Comparison of ENCODE assay signal across 9 cellular contexts in the genomic region with DNA sequence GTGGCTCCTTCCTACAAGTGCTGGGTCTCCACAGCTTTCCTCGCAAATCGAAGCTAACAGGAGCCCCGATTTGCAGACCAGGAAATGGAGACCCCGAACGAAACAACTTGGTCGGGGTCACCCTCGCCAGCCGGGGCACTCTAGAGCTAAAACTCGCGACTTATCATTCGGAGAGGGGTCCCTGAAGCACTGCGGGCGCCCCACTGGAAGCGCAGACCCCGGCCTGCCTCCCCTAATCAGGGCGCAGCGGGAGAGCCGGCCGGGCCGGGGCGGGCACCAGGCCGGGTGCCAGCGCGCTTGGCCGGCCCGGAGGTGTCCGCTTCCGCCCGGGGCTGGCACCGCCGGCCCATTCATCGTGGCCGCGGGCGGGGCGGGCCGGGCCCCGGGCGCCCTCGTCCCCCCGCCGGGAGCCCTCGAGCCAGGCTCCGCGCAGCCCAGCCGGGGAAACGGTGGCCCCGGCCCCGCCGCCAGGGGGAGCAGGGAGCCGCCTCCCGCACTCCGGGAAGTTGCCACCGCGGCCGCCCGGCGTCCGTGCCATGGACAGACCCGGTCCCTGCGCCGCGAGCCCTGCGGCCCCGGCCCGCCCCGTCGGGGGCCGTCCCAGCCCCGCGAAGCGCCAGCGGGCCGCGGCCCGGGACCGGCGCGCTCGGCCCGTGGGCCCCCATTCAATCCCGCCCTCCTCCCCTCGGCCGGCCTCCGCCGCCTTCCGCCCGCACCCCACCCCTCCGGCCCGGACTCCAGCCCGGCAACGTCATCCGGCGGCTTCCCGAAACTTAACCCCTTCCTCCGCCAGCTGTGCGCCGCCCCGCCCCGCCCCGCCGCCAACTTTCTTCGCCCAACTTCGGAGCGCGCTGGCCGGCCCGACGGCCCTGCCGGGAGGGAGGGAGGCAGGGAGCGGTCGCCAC. TPM values are rescaled to one million over a fixed set of nuclear protein-coding genes. Genes with fewer than 3 reads are reported as not detected.
A peak's percentile ranks its signal among the peaks of the same experiment; 100 is the strongest.
DNase-seq lines count a peak whose midpoint lies in the region; ATAC-seq and TF ChIP-seq lines count a peak whose summit lies in the region.
"Had no signal": no experiment of that assay in that cellular context is flagged by ENCODE, and none has a peak within 500 bp of the region (broad histone marks: within the 10 kb centered on the region; RNA-seq: fewer than 3 reads in every experiment).

No MANE protein-coding gene starts in this region.

- H2AFZ ChIP-seq in neural cell (ENCODE audit: low read depth, low read length) = no peak overlapping the region

- TF ChIP-seq CTCF in CD8-positive, alpha-beta T cell (IDR thresholded peaks at IDR 0.05) = peak; percentile 52
- peak; percentile 95 for TF ChIP-seq CTCF in RWPE2 (IDR thresholded peaks at IDR 0.05; ENCODE audit: poor library complexity, severe bottlenecking)
- TF ChIP-seq CTCF in fibroblast of villous mesenchyme (IDR thresholded peaks at IDR 0.05; ENCODE audit: insufficient read depth, low read depth, low read length) = peak; percentile 57
- peak; percentile 40 for TF ChIP-seq CTCF in neural cell (IDR thresholded peaks at IDR 0.05; ENCODE audit: poor library complexity, severe bottlenecking)

- H3K9ac ChIP-seq in neural cell (ENCODE audit: low read length) = no peak overlapping the region

- H3K9me3 Mint-ChIP-seq in CD8-positive, alpha-beta T cell = no peaks in the 10 kb centered on the region
- no peaks in the 10 kb centered on the region for H3K9me3 Mint-ChIP-seq in stimulated activated naive CD8-positive, alpha-beta T cell treated with anti-CD3 and anti-CD28 coated beads, Interleukin-15, amount 100 ng/mL, for 72 hours

- CTCF ChIA-PET in CD8-positive, alpha-beta T cell (lab: Charles Lee) = interaction anchor here (0.6 to 2.8 kb wide), 23 partner anchors 9 to 315 kb away, joined by 3 to 18 read pairs (median 5); a partner anchor contains a TSS

- H3K4me3 Mint-ChIP-seq in CD8-positive, alpha-beta T cell = peak overlapping the region; percentile 82
- peak overlapping the region; percentile 81 for H3K4me3 Mint-ChIP-seq in stimulated activated naive CD8-positive, alpha-beta T cell treated with anti-CD3 and anti-CD28 coated beads, Interleukin-15, amount 100 ng/mL, for 72 hours

- H3K9me3 ChIP-seq in CD8-positive, alpha-beta T cell (ENCODE audit: low read length) = no peaks in the 10 kb centered on the region
- H3K9me3 ChIP-seq in RWPE2 (ENCODE audit: severe bottlenecking) (no peaks in the 10 kb centered on the region), neural cell (ENCODE audit: low read length) (no peaks in the 10 kb centered on the region)

- POLR2A ChIA-PET in CD8-positive, alpha-beta T cell (lab: Charles Lee) = no interaction called here

- TF ChIP-seq EP300 in neural cell (conservative IDR thresholded peaks at IDR 0.05; ENCODE audit: poor library complexity, severe bottlenecking) = no peak

- H3K36me3 Mint-ChIP-seq in CD8-positive, alpha-beta T cell = peaks cover 8% of the 10 kb centered on the region

- H3F3A ChIP-seq in neural cell (ENCODE audit: insufficient read depth, low read length, poor library complexity, severe bottlenecking) = no peaks in the 10 kb centered on the region

- peak overlapping the region; percentile 76 for H3K27ac Mint-ChIP-seq in CD8-positive, alpha-beta T cell
- H3K27ac Mint-ChIP-seq in stimulated activated naive CD8-positive, alpha-beta T cell treated with anti-CD3 and anti-CD28 coated beads, Interleukin-15, amount 100 ng/mL, for 72 hours = peak overlapping the region in 1 of 2 donors; percentile 74

- peak; percentile 59 to 84 (median 73) for DNase-seq in CD8-positive, alpha-beta T cell
- DNase-seq in HK-2 (ENCODE audit: unreplicated experiment) (peak; percentile 84), RWPE2 (ENCODE audit: low spot score) (peak; percentile 85), activated gamma-delta T cell (lab: John Stamatoyannopoulos, UW) (peak; percentile 61), fibroblast of villous mesenchyme (ENCODE audit: low read depth) (peak; percentile 79)
- peak; percentile 80 to 84 for DNase-seq in stimulated activated naive CD8-positive, alpha-beta T cell treated with anti-CD3 and anti-CD28 coated beads, Interleukin-15, amount 100 ng/mL, for 72 hours

- no peaks in the 10 kb centered on the region for H4K20me1 ChIP-seq in neural cell (ENCODE audit: insufficient read depth)

- H3K4me3 ChIP-seq in CD8-positive, alpha-beta T cell (ENCODE audit: low read depth, low read length) = peak overlapping the region; percentile 47
- H3K4me3 ChIP-seq in RWPE2 (ENCODE audit: severe bottlenecking) (peak overlapping the region; percentile 86), fibroblast of villous mesenchyme (ENCODE audit: low read depth, low read length) (peak overlapping the region; percentile 91), neural cell (ENCODE audit: low read length) (peak overlapping the region; percentile 49)

- TF ChIP-seq RAD21 in neural cell (conservative IDR thresholded peaks at IDR 0.05) = no peak

- H3K27ac ChIP-seq in CD8-positive, alpha-beta T cell (ENCODE audit: low read depth, low read length) = no peak overlapping the region
- H3K27ac ChIP-seq in RWPE2 (ENCODE audit: poor library complexity, severe bottlenecking) (peak overlapping the region; percentile 89), neural cell (ENCODE audit: low read length) (no peak overlapping the region)

- no peaks in the 10 kb centered on the region for H3K79me2 ChIP-seq in neural cell (replicated peaks; ENCODE audit: insufficient read depth, low read length)

- ATAC-seq in CD8-positive, alpha-beta T cell = peak; percentile 20
- ATAC-seq in GM19397 (IDR thresholded peaks at IDR 0.05; ENCODE audit: unreplicated experiment) (peak; percentile 42), RWPE2 (ENCODE audit: low read depth) (peak; percentile 25; the same call in 2 of the 3 replicates)
- peak; percentile 55 for ATAC-seq in stimulated activated naive CD8-positive, alpha-beta T cell treated with anti-CD3 and anti-CD28 coated beads, Interleukin-15, amount 100 ng/mL, for 72 hours

- H3K27me3 ChIP-seq in CD8-positive, alpha-beta T cell (ENCODE audit: insufficient read depth, low read length) = no peaks in the 10 kb centered on the region
- H3K27me3 ChIP-seq in RWPE2 (ENCODE audit: insufficient read depth, poor library complexity, severe bottlenecking) = peaks cover 3% of the 10 kb centered on the region
- no peaks in the 10 kb centered on the region for H3K27me3 ChIP-seq in neural cell (ENCODE audit: insufficient read depth, low read depth, low read length)

- intact Hi-C loops in CD8-positive, alpha-beta T cell (cut with DNase I, micrococcal nuclease) = loop anchor here (1.0 to 10.0 kb wide), 10 partner anchors 69 to 1111 kb away; a partner anchor contains a TSS

- peaks cover 18% of the 10 kb centered on the region for H3K4me1 ChIP-seq in CD8-positive, alpha-beta T cell (ENCODE audit: insufficient read depth, low read length)
- H3K4me1 ChIP-seq in RWPE2 (ENCODE audit: insufficient read depth, poor library complexity, severe bottlenecking) = peaks cover 7% of the 10 kb centered on the region

- H3K36me3 ChIP-seq in CD8-positive, alpha-beta T cell (ENCODE audit: insufficient read depth, low read length) = no peaks in the 10 kb centered on the region
- peaks cover 36% of the 10 kb centered on the region for H3K36me3 ChIP-seq in RWPE2 (ENCODE audit: low read depth)
- H3K36me3 ChIP-seq in neural cell (ENCODE audit: insufficient read depth, low read length) = no peaks in the 10 kb centered on the region

- H3K4me1 Mint-ChIP-seq in CD8-positive, alpha-beta T cell (ENCODE audit: low read depth) = peaks cover 19% of the 10 kb centered on the region
- peaks cover 26% of the 10 kb centered on the region for H3K4me1 Mint-ChIP-seq in stimulated activated naive CD8-positive, alpha-beta T cell treated with anti-CD3 and anti-CD28 coated beads, Interleukin-15, amount 100 ng/mL, for 72 hours

- no peaks in the 10 kb centered on the region for H3K9me2 ChIP-seq in neural cell (ENCODE audit: insufficient read depth, low read length)

- H3K27me3 Mint-ChIP-seq in CD8-positive, alpha-beta T cell (ENCODE audit: low read depth) = peaks cover 15% of the 10 kb centered on the region
- peaks cover 28% of the 10 kb centered on the region for H3K27me3 Mint-ChIP-seq in stimulated activated naive CD8-positive, alpha-beta T cell treated with anti-CD3 and anti-CD28 coated beads, Interleukin-15, amount 100 ng/mL, for 72 hours

- no peak overlapping the region for H3K4me2 ChIP-seq in neural cell (ENCODE audit: low read length)

TF ChIP-seq in neural cell, 6 proteins besides CTCF, POLR2A, EP300 and RAD21:
- TF ChIP-seq POLR2AphosphoS5 (IDR thresholded peaks at IDR 0.05) (no peak), TAF1 (IDR thresholded peaks at IDR 0.05; ENCODE audit: low read depth) (no peak), SMC3 (conservative IDR thresholded peaks at IDR 0.05; ENCODE audit: poor library complexity) (no peak), MXI1 (conservative IDR thresholded peaks at IDR 0.05; ENCODE audit: poor library complexity, severe bottlenecking) (no peak), EZH2 (IDR thresholded peaks at IDR 0.05; ENCODE audit: borderline replicate concordance, insufficient read depth, low read length, poor library complexity, severe bottlenecking) (no peak)
- TF ChIP-seq, protein P1, sequence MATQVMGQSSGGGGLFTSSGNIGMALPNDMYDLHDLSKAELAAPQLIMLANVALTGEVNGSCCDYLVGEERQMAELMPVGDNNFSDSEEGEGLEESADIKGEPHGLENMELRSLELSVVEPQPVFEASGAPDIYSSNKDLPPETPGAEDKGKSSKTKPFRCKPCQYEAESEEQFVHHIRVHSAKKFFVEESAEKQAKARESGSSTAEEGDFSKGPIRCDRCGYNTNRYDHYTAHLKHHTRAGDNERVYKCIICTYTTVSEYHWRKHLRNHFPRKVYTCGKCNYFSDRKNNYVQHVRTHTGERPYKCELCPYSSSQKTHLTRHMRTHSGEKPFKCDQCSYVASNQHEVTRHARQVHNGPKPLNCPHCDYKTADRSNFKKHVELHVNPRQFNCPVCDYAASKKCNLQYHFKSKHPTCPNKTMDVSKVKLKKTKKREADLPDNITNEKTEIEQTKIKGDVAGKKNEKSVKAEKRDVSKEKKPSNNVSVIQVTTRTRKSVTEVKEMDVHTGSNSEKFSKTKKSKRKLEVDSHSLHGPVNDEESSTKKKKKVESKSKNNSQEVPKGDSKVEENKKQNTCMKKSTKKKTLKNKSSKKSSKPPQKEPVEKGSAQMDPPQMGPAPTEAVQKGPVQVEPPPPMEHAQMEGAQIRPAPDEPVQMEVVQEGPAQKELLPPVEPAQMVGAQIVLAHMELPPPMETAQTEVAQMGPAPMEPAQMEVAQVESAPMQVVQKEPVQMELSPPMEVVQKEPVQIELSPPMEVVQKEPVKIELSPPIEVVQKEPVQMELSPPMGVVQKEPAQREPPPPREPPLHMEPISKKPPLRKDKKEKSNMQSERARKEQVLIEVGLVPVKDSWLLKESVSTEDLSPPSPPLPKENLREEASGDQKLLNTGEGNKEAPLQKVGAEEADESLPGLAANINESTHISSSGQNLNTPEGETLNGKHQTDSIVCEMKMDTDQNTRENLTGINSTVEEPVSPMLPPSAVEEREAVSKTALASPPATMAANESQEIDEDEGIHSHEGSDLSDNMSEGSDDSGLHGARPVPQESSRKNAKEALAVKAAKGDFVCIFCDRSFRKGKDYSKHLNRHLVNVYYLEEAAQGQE (IDR thresholded peaks at IDR 0.05; ENCODE audit: borderline replicate concordance) = no peak
TF ChIP-seq in neural cell: peak in this region for 0.

RNA-seq across cellular contexts. Expression of a gene that starts 1.0 kb away (rescaled TPM):
- 10 to 100 TPM; 26.4 to 26.5 TPM for total RNA-seq in CD8-positive, alpha-beta T cell
- total RNA-seq in fibroblast of villous mesenchyme = 123 and 136 TPM in 2 replicates
- 2.2 and 5.2 TPM in 2 replicates for polyA plus RNA-seq in neural cell
- polyA minus RNA-seq in neural cell = 7.1 and 9.5 TPM in 2 replicates

RNA-seq across cellular contexts. Expression of a gene that starts 18.7 kb away (rescaled TPM):
- total RNA-seq in CD8-positive, alpha-beta T cell = not detected
- not detected in 2 replicates for total RNA-seq in fibroblast of villous mesenchyme
- polyA plus RNA-seq in neural cell = not detected in 2 replicates
- not detected in 2 replicates for polyA minus RNA-seq in neural cell
- total RNA-seq: renal cortical epithelial cell had no signal

Comparison
In these comparisons a context has a peak if more than half of its experiments do, and no peak if none do; other contexts are left out.
1. CTCF ChIP-seq: peak in every context shown above with its lines; median percentile 95 in RWPE2; 57 in fibroblast of villous mesenchyme; 52 in CD8-positive, alpha-beta T cell; 40 in neural cell.